9 cellular contexts compared by ENCODE assay signal in the genomic region with DNA sequence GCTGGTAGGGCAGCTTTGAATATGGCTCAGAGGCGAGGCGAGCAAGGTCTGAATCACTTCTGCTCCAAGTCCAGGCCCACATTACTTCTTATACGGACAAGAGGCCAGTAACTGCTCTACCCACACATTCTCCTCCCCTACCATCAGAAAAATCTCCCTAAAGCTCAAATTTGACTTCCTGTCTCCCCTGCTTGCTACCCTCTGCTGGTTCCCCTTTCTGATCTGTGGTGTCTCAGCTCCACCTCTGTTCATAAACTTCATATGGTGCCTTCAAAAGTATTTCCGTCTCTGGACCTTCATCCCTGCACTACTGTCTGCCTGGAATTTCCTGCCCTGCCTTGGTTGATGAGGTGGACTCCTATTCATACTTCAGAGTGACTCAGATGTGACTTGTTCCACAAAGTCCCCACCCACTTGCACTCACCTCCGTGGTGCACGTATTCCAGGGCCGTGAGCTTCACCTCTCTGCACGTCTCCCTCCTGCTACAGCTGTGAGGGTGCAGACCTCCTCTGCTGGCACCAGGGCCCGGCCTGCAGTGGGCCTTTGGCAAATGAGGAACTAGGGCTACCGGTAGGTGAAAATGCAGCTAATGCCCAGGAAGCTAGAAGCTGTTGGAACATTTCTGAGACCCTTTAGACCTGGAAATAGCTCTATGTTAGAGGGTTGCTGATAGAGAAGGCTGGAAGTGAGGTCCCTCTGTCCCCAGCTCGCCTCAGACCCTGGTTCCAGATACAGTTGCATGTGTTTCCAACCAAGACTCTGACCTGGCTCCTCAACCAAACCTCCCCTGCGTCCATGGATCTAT. TPM values are rescaled to one million over a fixed set of nuclear protein-coding genes. Genes with fewer than 3 reads are reported as not detected.
DNase-seq lines count a peak whose midpoint lies in the region; ATAC-seq, FAIRE-seq and TF ChIP-seq lines count a peak whose summit lies in the region.
"Had no signal": no experiment of that assay in that cellular context is flagged by ENCODE, and none has a peak within 500 bp of the region (broad histone marks: within the 10 kb centered on the region; RNA-seq: fewer than 3 reads in every experiment).

No MANE protein-coding gene starts in this region.

- peak overlapping the region; percentile 71 for H3K9ac ChIP-seq in astrocyte (ENCODE audit: low read length)
- H3K9ac ChIP-seq: parathyroid adenoma had no signal

- H3K4me3 ChIP-seq in BJ (ENCODE audit: low read depth, low read length) (no peak overlapping the region), astrocyte (ENCODE audit: insufficient read depth, low read depth, low read length) (no peak overlapping the region)

- no peaks in the 10 kb centered on the region for H3K79me2 ChIP-seq in astrocyte (ENCODE audit: insufficient read depth, low read length)
- H3K79me2 ChIP-seq: parathyroid adenoma had no signal

- H3K36me3 ChIP-seq in BJ (ENCODE audit: control insufficient read depth, insufficient read depth, low read length) (no peaks in the 10 kb centered on the region), astrocyte (ENCODE audit: insufficient read depth, low read length) (no peaks in the 10 kb centered on the region)

- peak overlapping the region; percentile 97 for H3K27ac Mint-ChIP-seq in T-helper 1 cell treated with Interleukin-12 subunit alpha and Interleukin-12 subunit beta and Interleukin-4 antibody, amounts not matched to agents 30 μg/mL and 1 μg/mL, for 36 hours
- H3K27ac Mint-ChIP-seq in astrocyte (ENCODE audit: unreplicated experiment) (peak overlapping the region; percentile 91), nephron progenitor cell (peak overlapping the region; percentile 83)

- ATAC-seq in GM19438 (IDR thresholded peaks at IDR 0.05; ENCODE audit: low read depth, unreplicated experiment), result peak; percentile 67
- ATAC-seq in HG03457 (IDR thresholded peaks at IDR 0.05; ENCODE audit: unreplicated experiment), result peak; percentile 65

- peak overlapping the region; percentile 87 for H3K27ac ChIP-seq in astrocyte (ENCODE audit: low read depth, low read length)
- H3K27ac ChIP-seq: parathyroid adenoma had no signal

- H3K9me3 Mint-ChIP-seq in T-helper 1 cell treated with Interleukin-12 subunit alpha and Interleukin-12 subunit beta and Interleukin-4 antibody, amounts not matched to agents 30 μg/mL and 1 μg/mL, for 36 hours, result no peaks in the 10 kb centered on the region
- H3K9me3 Mint-ChIP-seq in astrocyte (ENCODE audit: unreplicated experiment), result no peaks in the 10 kb centered on the region
- H3K9me3 Mint-ChIP-seq in nephron progenitor cell, result no peaks in the 10 kb centered on the region

- H3K27me3 Mint-ChIP-seq in T-helper 1 cell treated with Interleukin-12 subunit alpha and Interleukin-12 subunit beta and Interleukin-4 antibody, amounts not matched to agents 30 μg/mL and 1 μg/mL, for 36 hours (ENCODE audit: low read depth), result no peaks in the 10 kb centered on the region
- H3K27me3 Mint-ChIP-seq in astrocyte (ENCODE audit: low read depth, unreplicated experiment) (no peaks in the 10 kb centered on the region), nephron progenitor cell (ENCODE audit: low read depth, poor library complexity) (peaks cover 7% of the 10 kb centered on the region)

- peak overlapping the region; percentile 70 for H2AFZ ChIP-seq in astrocyte (ENCODE audit: low read depth, low read length)
- H2AFZ ChIP-seq: parathyroid adenoma had no signal

- H3K4me1 ChIP-seq in astrocyte (ENCODE audit: insufficient read depth, low read length), result peaks cover 16% of the 10 kb centered on the region
- H3K4me1 ChIP-seq: parathyroid adenoma had no signal

- no peaks in the 10 kb centered on the region for H4K20me1 ChIP-seq in astrocyte (ENCODE audit: insufficient read depth, low read length)

- no peaks in the 10 kb centered on the region for H3K27me3 ChIP-seq in BJ (ENCODE audit: control insufficient read depth, insufficient read depth, low read length)
- no peaks in the 10 kb centered on the region for H3K27me3 ChIP-seq in astrocyte (ENCODE audit: insufficient read depth, low read length)

- CTCF ChIA-PET in BJ (lab: Yijun Ruan, JAX), result interaction anchor here (0.9 to 14.0 kb wide), 5 partner anchors 12 to 352 kb away, joined by 3 to 106 read pairs (median 3); no protein-coding TSS in a partner anchor

- H3K4me2 ChIP-seq in astrocyte (ENCODE audit: low read length), result peak overlapping the region; percentile 78

- H3K36me3 Mint-ChIP-seq in T-helper 1 cell treated with Interleukin-12 subunit alpha and Interleukin-12 subunit beta and Interleukin-4 antibody, amounts not matched to agents 30 μg/mL and 1 μg/mL, for 36 hours (ENCODE audit: low read depth), result peaks cover 21% of the 10 kb centered on the region
- H3K36me3 Mint-ChIP-seq in astrocyte (ENCODE audit: low read depth, unreplicated experiment) (no peaks in the 10 kb centered on the region), nephron progenitor cell (ENCODE audit: low read depth) (no peaks in the 10 kb centered on the region)

- no peaks in the 10 kb centered on the region for H3K9me3 ChIP-seq in astrocyte (ENCODE audit: insufficient read depth, low read depth, low read length)

- TF ChIP-seq CTCF in BJ (IDR thresholded peaks at IDR 0.05; ENCODE audit: insufficient read depth, low read depth, low read length), result no peak
- TF ChIP-seq CTCF in astrocyte (IDR thresholded peaks at IDR 0.05; ENCODE audit: insufficient read depth, low read depth, low read length), result no peak
- TF ChIP-seq CTCF in nephron progenitor cell (IDR thresholded peaks at IDR 0.05), result no peak

- H3K4me3 Mint-ChIP-seq in T-helper 1 cell treated with Interleukin-12 subunit alpha and Interleukin-12 subunit beta and Interleukin-4 antibody, amounts not matched to agents 30 μg/mL and 1 μg/mL, for 36 hours, result peak overlapping the region; percentile 75
- peak overlapping the region; percentile 1 for H3K4me3 Mint-ChIP-seq in astrocyte (ENCODE audit: unreplicated experiment)
- no peak overlapping the region for H3K4me3 Mint-ChIP-seq in nephron progenitor cell

- peaks cover 37% of the 10 kb centered on the region for H3K4me1 Mint-ChIP-seq in T-helper 1 cell treated with Interleukin-12 subunit alpha and Interleukin-12 subunit beta and Interleukin-4 antibody, amounts not matched to agents 30 μg/mL and 1 μg/mL, for 36 hours (ENCODE audit: low read depth)
- H3K4me1 Mint-ChIP-seq in astrocyte (ENCODE audit: low read depth, unreplicated experiment) (peaks cover 8% of the 10 kb centered on the region), nephron progenitor cell (no peaks in the 10 kb centered on the region)

- FAIRE-seq in astrocyte (lab: Jason Lieb, UNC), result no peak

- POLR2A ChIA-PET in BJ (lab: Charles Lee), result interaction anchor here (1.1 kb wide), 1 partner anchor 12 kb away, joined by 7 read pairs; no protein-coding TSS in a partner anchor

- peak; percentile 74 for DNase-seq in BJ (ENCODE audit: low read depth)
- peak; percentile 83 for DNase-seq in astrocyte (ENCODE audit: low read depth)
- DNase-seq in nephron progenitor cell, result no peak
- no peak for DNase-seq in NCI-H1092 treated with DMSO at 0.1 percent for 48 hours (lab: John Stamatoyannopoulos, UW)
- no peak for DNase-seq in NCI-H2081 treated with DMSO at 0.1 percent for 48 hours (lab: John Stamatoyannopoulos, UW)

RNA-seq across cellular contexts. Expression of gene KCMF1, which starts 24.6 kb away (rescaled TPM):
- 83.3 and 146 TPM in 2 replicates for polyA plus RNA-seq in BJ (2011; rRNA removed)
- 70.7 and 74.4 TPM in 2 replicates for polyA minus RNA-seq in BJ (2011; rRNA and poly(A)+ RNA removed)
- total RNA-seq in astrocyte, result 90.8 and 105 TPM in 2 replicates

RNA-seq across cellular contexts. Expression of gene TMSB10, which starts 41.0 kb away (rescaled TPM):
- polyA plus RNA-seq in BJ (2011; rRNA removed), result 2,234 and 3,073 TPM in 2 replicates
- 333 and 339 TPM in 2 replicates for polyA minus RNA-seq in BJ (2011; rRNA and poly(A)+ RNA removed)
- total RNA-seq in astrocyte, result 2,866 and 3,439 TPM in 2 replicates

Comparison
In these comparisons a context has a peak if more than half of its experiments do, and no peak if none do; other contexts are left out.
1. DNase-seq: peak in BJ (single experiment) and astrocyte (single experiment); none in nephron progenitor cell (single experiment), NCI-H1092 treated with DMSO at 0.1 percent for 48 hours (single experiment) and NCI-H2081 treated with DMSO at 0.1 percent for 48 hours (single experiment).
2. Peak in every context shown above with its lines, with median percentiles within 50 percentile points of each other: H3K27ac Mint-ChIP-seq.